ENCODE assay signal across 24 cellular contexts in the genomic region with DNA sequence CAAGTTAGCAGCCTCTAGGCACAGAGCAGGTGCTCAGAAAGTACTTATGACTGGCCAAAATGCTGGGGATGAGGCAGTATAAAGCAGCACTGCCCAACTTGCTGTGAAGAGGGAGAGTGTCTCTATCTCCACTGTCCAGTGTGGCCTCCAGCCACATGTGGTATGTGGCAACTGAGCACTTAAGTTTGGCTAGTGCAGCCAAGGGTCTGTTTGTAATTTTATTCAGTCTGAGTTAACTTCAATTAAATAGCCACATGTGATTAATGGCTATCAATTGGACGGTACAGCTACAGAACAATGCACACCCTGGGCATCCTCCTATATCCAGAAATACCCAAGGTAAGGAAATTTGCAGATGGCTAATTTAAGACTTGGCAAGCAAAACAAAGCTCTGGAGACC. TPM values are rescaled to one million over a fixed set of nuclear protein-coding genes. Genes with fewer than 3 reads are reported as not detected.
"Had no signal": no experiment of that assay in that cellular context is flagged by ENCODE, and none has a peak within 500 bp of the region (broad histone marks: within the 10 kb centered on the region; RNA-seq: fewer than 3 reads in every experiment).

No MANE protein-coding gene starts in this region.

- H3K4me3 Mint-ChIP-seq: IgD-negative memory B cell had no signal

- H3K27ac Mint-ChIP-seq: IgD-negative memory B cell had no signal

- H3K9me3 ChIP-seq: SJSA1 had no signal

- H3K27ac ChIP-seq: HL-60, SJSA1, SK-N-MC had no signal

- H3K4me3 ChIP-seq: SJSA1, SK-N-MC had no signal

- H3K36me3 Mint-ChIP-seq: IgD-negative memory B cell had no signal

- DNase-seq: KBM-7, MV-4-11, NCI-H1048, NCI-H1105, NCI-H1417, NCI-H1436 treated with DMSO at 0.1 percent for 48 hours, NCI-H1694, NCI-H187 treated with DMSO at 0.1 percent for 48 hours, NCI-H2029 treated with DMSO at 0.1 percent for 48 hours, NCI-H2171 treated with DMSO at 0.1 percent for 48 hours, NCI-H226, NCI-H446, NCI-H510A, NCI-H524 treated with DMSO at 0.1 percent for 48 hours, NCI-H69, NCI-H774, Right ventricle myocardium superior, RPMI8226, SIG-M5 had no signal

- H3K4me1 ChIP-seq: SJSA1 had no signal

- H3K36me3 ChIP-seq: SJSA1 had no signal

- H3K27me3 ChIP-seq: SJSA1 had no signal

RNA-seq across cellular contexts. Expression of a gene that starts 26.9 kb away (rescaled TPM):
- total RNA-seq: LHCN-M2 had no signal
- polyA plus RNA-seq: IgD-negative memory B cell had no signal
